In genomic region chr17:8739104-8739503, GRCh38 we compare ENCODE assay signal across 23 cellular contexts. TPM values are rescaled to one million over a fixed set of nuclear protein-coding genes. Genes with fewer than 3 reads are reported as not detected.
DNase-seq lines count a peak whose midpoint lies in the region; ATAC-seq and TF ChIP-seq lines count a peak whose summit lies in the region.
"Had no signal": no experiment of that assay in that cellular context is flagged by ENCODE, and none has a peak within 500 bp of the region (broad histone marks: within the 10 kb centered on the region; RNA-seq: fewer than 3 reads in every experiment).

No MANE protein-coding gene starts in this region.

- no peaks in the 10 kb centered on the region for H3K36me3 Mint-ChIP-seq in CD8-positive, alpha-beta memory T cell
- H3K36me3 Mint-ChIP-seq in WTC11 (no peaks in the 10 kb centered on the region), neural progenitor cell (no peaks in the 10 kb centered on the region)
- H3K36me3 Mint-ChIP-seq: activated CD8-positive, alpha-beta memory T cell treated with anti-CD3 and anti-CD28 coated beads, Interleukin-2, amount 10 ng/mL, durations not matched to agents 7 days and 5 days had no signal

- no peaks in the 10 kb centered on the region for H3K27me3 ChIP-seq in CD8-positive, alpha-beta memory T cell (ENCODE audit: insufficient read depth, low read length, poor library complexity, severe bottlenecking)
- H3K27me3 ChIP-seq in neural progenitor cell (no peaks in the 10 kb centered on the region), spleen (replicated peaks in 1 of 7) (peaks cover 0 to 46% (median 0%) of the 10 kb centered on the region in 7 donors)

- H4K20me1 ChIP-seq in neural progenitor cell (ENCODE audit: low read depth): no peaks in the 10 kb centered on the region

- no peak overlapping the region for H2AFZ ChIP-seq in neural progenitor cell (replicated peaks)

- H3K79me2 ChIP-seq in neural progenitor cell (ENCODE audit: low read depth): no peaks in the 10 kb centered on the region

- H3K27ac ChIP-seq in CD8-positive, alpha-beta memory T cell (ENCODE audit: low read depth, low read length): no peak overlapping the region
- H3K27ac ChIP-seq in neural progenitor cell (no peak overlapping the region), spleen (no peak overlapping the region)
- H3K27ac ChIP-seq: stomach had no signal

- no peaks in the 10 kb centered on the region for H3K36me3 ChIP-seq in CD8-positive, alpha-beta memory T cell (ENCODE audit: insufficient read depth, low read length)
- H3K36me3 ChIP-seq in neural progenitor cell (no peaks in the 10 kb centered on the region), spleen (no peaks in the 10 kb centered on the region)
- H3K36me3 ChIP-seq: stomach had no signal

- H3K9me3 Mint-ChIP-seq in CD8-positive, alpha-beta memory T cell: no peaks in the 10 kb centered on the region
- H3K9me3 Mint-ChIP-seq in WTC11 (no peaks in the 10 kb centered on the region), neural progenitor cell (no peaks in the 10 kb centered on the region)

- H3K4me1 Mint-ChIP-seq in CD8-positive, alpha-beta memory T cell: peaks cover 16 to 22% (median 20%) of the 10 kb centered on the region in 3 donors
- H3K4me1 Mint-ChIP-seq in WTC11 (peaks cover 12% of the 10 kb centered on the region), neural progenitor cell (peaks cover 20% of the 10 kb centered on the region)

- no peaks in the 10 kb centered on the region for H3K9me3 ChIP-seq in CD8-positive, alpha-beta memory T cell (ENCODE audit: low read length)
- H3K9me3 ChIP-seq in neural progenitor cell (ENCODE audit: low read depth) (no peaks in the 10 kb centered on the region), spleen (no peaks in the 10 kb centered on the region)
- H3K9me3 ChIP-seq: stomach had no signal

- no peak for DNase-seq in CD8-positive, alpha-beta memory T cell
- DNase-seq in WTC11 (ENCODE audit: low spot score) (peak; percentile 80), iPS-NIHi7 (ENCODE audit: extremely low spot score) (peak; percentile 82), neural progenitor cell (ENCODE audit: low spot score) (peak; percentile 89), NCI-H2227 treated with DMSO at 0.1 percent for 48 hours (lab: John Stamatoyannopoulos, UW) (no peak), NCI-H146 (lab: John Stamatoyannopoulos, UW) (no peak), GM10266 (ENCODE audit: extremely low spot score) (no peak), spleen (no peak)
- DNase-seq: activated CD4-positive, alpha-beta T cell treated with anti-CD3 and anti-CD28 coated beads for 1 hour; activated CD8-positive, alpha-beta memory T cell treated with anti-CD3 and anti-CD28 coated beads, Interleukin-2, amount 10 ng/mL, durations not matched to agents 7 days and 5 days; activated effector memory CD4-positive, alpha-beta T cell treated with Interleukin-2 at 50 U/mL for 16 hours; COR-L47; EL; foreskin fibroblast; NCI-H187; NCI-H524; SIG-M5; stomach; T1000 had no signal

- 54 to 70% (median 61%) methylated on average over 8 of the region's 8 CpGs for WGBS in spleen, 5 donors

- peaks cover 0 to 2% of the 10 kb centered on the region in 2 donors for H3K27me3 Mint-ChIP-seq in CD8-positive, alpha-beta memory T cell
- H3K27me3 Mint-ChIP-seq in WTC11 (ENCODE audit: low read depth) (no peaks in the 10 kb centered on the region), neural progenitor cell (ENCODE audit: insufficient read depth, low read depth) (peaks cover 7% of the 10 kb centered on the region)

- H3K4me3 ChIP-seq in CD8-positive, alpha-beta memory T cell (ENCODE audit: low read length): no peak overlapping the region
- no peak overlapping the region for H3K4me3 ChIP-seq in neural progenitor cell
- H3K4me3 ChIP-seq in spleen: no peak overlapping the region
- H3K4me3 ChIP-seq: stomach had no signal

- CTCF ChIA-PET in CD8-positive, alpha-beta memory T cell (lab: Charles Lee): no interaction called here
- CTCF ChIA-PET in WTC11 (lab: Charles Lee): interaction anchor here (1.2 to 2.9 kb wide), 3 partner anchors 47 to 150 kb away, joined by 5 to 7 read pairs (median 5); partner anchors contain the start of gene MYH10

- intact Hi-C loops in spleen (cut with DNase I; ENCODE audit: low total_unique reads): no loop called here

- H3K4me1 ChIP-seq in CD8-positive, alpha-beta memory T cell (ENCODE audit: insufficient read depth, low read length): peaks cover 12% of the 10 kb centered on the region
- peaks cover 10% of the 10 kb centered on the region for H3K4me1 ChIP-seq in neural progenitor cell
- H3K4me1 ChIP-seq in spleen: peaks cover 0 to 14% (median 6%) of the 10 kb centered on the region in 6 donors
- H3K4me1 ChIP-seq: stomach had no signal

- no peaks in the 10 kb centered on the region for H3F3A ChIP-seq in neural progenitor cell (ENCODE audit: low read depth)

- peak overlapping the region; percentile 21 for H3K4me2 ChIP-seq in neural progenitor cell

- no peak for TF ChIP-seq POLR2A in spleen (IDR thresholded peaks at IDR 0.05)

- POLR2A ChIA-PET in CD8-positive, alpha-beta memory T cell (lab: Charles Lee): no interaction called here
- POLR2A ChIA-PET in WTC11 (lab: Charles Lee): interaction anchor here (0.6 to 1.4 kb wide), 3 partner anchors 41 to 125 kb away, joined by 3 to 7 read pairs (median 4); partner anchors contain the start of gene MYH10

- H3K4me3 Mint-ChIP-seq in CD8-positive, alpha-beta memory T cell: peak overlapping the region in 6 of 7 donors; percentile 7 to 87 (median 38)
- H3K4me3 Mint-ChIP-seq in WTC11: no peak overlapping the region
- H3K4me3 Mint-ChIP-seq in neural progenitor cell: no peak overlapping the region

- no peak for TF ChIP-seq CTCF in WTC11 (IDR thresholded peaks at IDR 0.05)
- no peak for TF ChIP-seq CTCF in neural progenitor cell (IDR thresholded peaks at IDR 0.05)
- TF ChIP-seq CTCF in GM10266 (IDR thresholded peaks at IDR 0.05; ENCODE audit: control insufficient read depth, insufficient read depth, low read depth, missing control alignments): no peak
- TF ChIP-seq CTCF in spleen (IDR thresholded peaks at IDR 0.05 in 8 of 11, conservative IDR thresholded peaks at IDR 0.05 in 3 of 11): no peak

- H3K27ac Mint-ChIP-seq in CD8-positive, alpha-beta memory T cell: peak overlapping the region in 6 of 8 donors; percentile 48 to 89 (median 78)
- peak overlapping the region; percentile 88; the same call in 1 of the 2 replicates for H3K27ac Mint-ChIP-seq in WTC11
- H3K27ac Mint-ChIP-seq in neural progenitor cell: peak overlapping the region; percentile 79

- ATAC-seq in WTC11: peak; percentile 92
- ATAC-seq: activated CD8-positive, alpha-beta memory T cell treated with anti-CD3 and anti-CD28 coated beads, Interleukin-2, amount 10 ng/mL, durations not matched to agents 7 days and 5 days had no signal

- H3K9ac ChIP-seq in neural progenitor cell: no peak overlapping the region

TF ChIP-seq in WTC11, 78 proteins besides CTCF, POLR2A, EP300 and RAD21:
- TF ChIP-seq ZNF425 (CRISPR knock-in tag; conservative IDR thresholded peaks at IDR 0.05): no peak
TF ChIP-seq in WTC11: peak in this region for 0.

RNA-seq across cellular contexts. Expression of gene CCDC42, which starts 5.5 kb away (rescaled TPM):
- under 1 TPM; 0.22 to 0.31 TPM for total RNA-seq in CD8-positive, alpha-beta memory T cell
- not detected for polyA plus RNA-seq in CD8-positive, alpha-beta memory T cell
- not detected in 3 replicates for total RNA-seq in WTC11 (2021)
- not detected in 2 replicates for total RNA-seq in neural progenitor cell (ENCODE audit: low replicate concordance)
- under 1 TPM in 1 of 7 donors, not detected in 6; 0.60 TPM for total RNA-seq in spleen
- under 1 TPM; 0.10 to 0.33 (median 0.11) TPM for polyA plus RNA-seq in spleen
- total RNA-seq: cerebellum, lower leg skin, M059J, stomach had no signal
- polyA plus RNA-seq: AG04450, stomach had no signal

RNA-seq across cellular contexts. Expression of gene SPDYE4, which starts 19.2 kb away (rescaled TPM):
- not detected for total RNA-seq in CD8-positive, alpha-beta memory T cell
- not detected for polyA plus RNA-seq in CD8-positive, alpha-beta memory T cell
- total RNA-seq in WTC11 (2021) (not detected in 3 replicates), neural progenitor cell (ENCODE audit: low replicate concordance) (not detected in 2 replicates), spleen (not detected)
- polyA plus RNA-seq in spleen: not detected
- total RNA-seq: activated CD8-positive, alpha-beta memory T cell treated with anti-CD3 and anti-CD28 coated beads, Interleukin-2, amount 10 ng/mL, durations not matched to agents 7 days and 5 days; cerebellum; lower leg skin; M059J; stomach had no signal
- polyA plus RNA-seq: AG04450, stomach had no signal

Comparison
In these comparisons a context has a peak if more than half of its experiments do, and no peak if none do; other contexts are left out.
1. DNase-seq: peak in WTC11 (single experiment), iPS-NIHi7 (single experiment) and neural progenitor cell (single experiment); none in CD8-positive, alpha-beta memory T cell (0 of 5), NCI-H2227 treated with DMSO at 0.1 percent for 48 hours (single experiment), NCI-H146 (single experiment), GM10266 (single experiment) and spleen (single experiment).
2. H3K4me3 Mint-ChIP-seq: peak in CD8-positive, alpha-beta memory T cell (6 of 7); none in WTC11 (single experiment) and neural progenitor cell (single experiment).
3. Peak in every context shown above with its lines, with median percentiles within 50 percentile points of each other: H3K27ac Mint-ChIP-seq.